ENCODE assay signal across 20 cellular contexts in the genomic region with DNA sequence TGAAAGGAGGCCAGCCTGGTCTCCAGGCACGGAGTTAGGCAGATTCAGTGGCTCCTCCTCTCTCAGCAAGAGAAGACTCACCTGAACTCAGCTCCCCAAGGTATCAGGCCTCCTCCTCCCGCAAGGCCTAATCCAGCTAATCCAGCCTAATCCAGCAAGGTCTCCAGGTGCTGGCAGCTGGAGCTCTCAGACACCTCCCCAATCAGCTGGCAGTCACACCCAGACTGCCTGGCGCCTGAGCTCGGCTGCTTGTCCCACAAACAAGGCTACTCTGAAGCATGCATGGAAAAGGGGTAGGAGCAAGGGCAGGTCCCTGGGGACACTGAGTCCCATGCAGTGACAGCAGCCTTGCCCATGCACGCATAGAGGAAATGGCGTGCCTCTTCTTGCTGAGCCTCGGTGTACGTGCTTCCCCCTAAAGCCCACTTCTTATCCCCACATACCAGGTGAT. TPM values are rescaled to one million over a fixed set of nuclear protein-coding genes. Genes with fewer than 3 reads are reported as not detected.
DNase-seq lines count a peak whose midpoint lies in the region; ATAC-seq and TF ChIP-seq lines count a peak whose summit lies in the region.
"Had no signal": no experiment of that assay in that cellular context is flagged by ENCODE, and none has a peak within 500 bp of the region (broad histone marks: within the 10 kb centered on the region; RNA-seq: fewer than 3 reads in every experiment).

No MANE protein-coding gene starts in this region.

- no peak overlapping the region for H3T11ph ChIP-seq in H9 (ENCODE audit: low read length)

- no CpG with 5 or more reads among the region's 8 CpGs for WGBS in H9 (ENCODE audit: extremely low coverage, insufficient read length, low lambda C conversion rate)
- 66 to 80% methylated on average over 8 of the region's 8 CpGs for WGBS in heart right ventricle, 2 donors
- 76 to 89% (median 88%) methylated on average over 5 to 8 of the region's 8 CpGs for WGBS in stomach, 5 donors

- no peak overlapping the region for H3K4ac ChIP-seq in H9 (ENCODE audit: low read depth, low read length)

- no peak overlapping the region for H4K91ac ChIP-seq in H9 (ENCODE audit: insufficient read length, low read depth, low read length)

- no peak overlapping the region for H4K5ac ChIP-seq in H9 (ENCODE audit: insufficient read length, low read depth, low read length)

- no peaks in the 10 kb centered on the region for H3K79me2 ChIP-seq in H9 (ENCODE audit: insufficient read depth, low read length)

- no peak for TF ChIP-seq POLR2A in stomach (IDR thresholded peaks at IDR 0.05)

- no peaks in the 10 kb centered on the region for H3K27me3 Mint-ChIP-seq in activated CD8-positive, alpha-beta memory T cell treated with anti-CD3 and anti-CD28 coated beads, Interleukin-2, amount 10 ng/mL, durations not matched to agents 7 days and 5 days
- no peaks in the 10 kb centered on the region for H3K27me3 Mint-ChIP-seq in H9 (ENCODE audit: low read depth)

- H3K9me3 ChIP-seq in H9 (ENCODE audit: control insufficient read depth, low read depth, low read length), result no peaks in the 10 kb centered on the region
- no peaks in the 10 kb centered on the region for H3K9me3 ChIP-seq in heart right ventricle
- H3K9me3 ChIP-seq in stomach, result no peaks in the 10 kb centered on the region
- H3K9me3 ChIP-seq: esophagus muscularis mucosa, upper lobe of left lung had no signal

- H2BK120ac ChIP-seq in H9 (ENCODE audit: low read depth, low read length, poor library complexity, severe bottlenecking), result no peak overlapping the region

- no peaks in the 10 kb centered on the region for H3K4me1 ChIP-seq in H9 (ENCODE audit: insufficient read depth, low read length)
- H3K4me1 ChIP-seq in heart right ventricle, result peaks cover 5 to 49% (median 30%) of the 10 kb centered on the region in 9 donors
- peaks cover 5 to 22% (median 14%) of the 10 kb centered on the region in 4 donors for H3K4me1 ChIP-seq in stomach

- peak; percentile 50 for DNase-seq in activated CD8-positive, alpha-beta memory T cell treated with anti-CD3 and anti-CD28 coated beads for 24 hours
- DNase-seq in activated CD8-positive, alpha-beta memory T cell treated with anti-CD3 and anti-CD28 coated beads, Interleukin-2, amount 10 ng/mL, durations not matched to agents 7 days and 5 days, result no peak
- DNase-seq in H9 (peak; percentile 22), heart right ventricle (no peak), stomach (peak; percentile 23), HEK293T (ENCODE audit: extremely low spot score) (no peak), epidermal melanocyte (ENCODE audit: insufficient read length, low spot score) (no peak)
- DNase-seq: activated CD8-positive, alpha-beta T cell treated with anti-CD3 and anti-CD28 coated beads, Interleukin-2, amount 10 ng/mL, durations not matched to agents 7 days and 5 days; NCI-H1092; stimulated activated naive CD4-positive, alpha-beta T cell treated with Interleukin-2 at 50 U/mL for 16 hours had no signal

- CTCF ChIA-PET in activated CD8-positive, alpha-beta memory T cell treated with anti-CD3 and anti-CD28 coated beads, Interleukin-2, amount 10 ng/mL, durations not matched to agents 7 days and 5 days (lab: Charles Lee), result no interaction called here
- CTCF ChIA-PET in HEK293T (lab: Yijun Ruan, JAX), result no interaction called here

- H3K27ac Mint-ChIP-seq in activated CD8-positive, alpha-beta memory T cell treated with anti-CD3 and anti-CD28 coated beads, Interleukin-2, amount 10 ng/mL, durations not matched to agents 7 days and 5 days, result no peak overlapping the region
- no peak overlapping the region for H3K27ac Mint-ChIP-seq in H9
- H3K27ac Mint-ChIP-seq: activated CD8-positive, alpha-beta T cell treated with anti-CD3 and anti-CD28 coated beads, Interleukin-2, amount 10 ng/mL, durations not matched to agents 7 days and 5 days; activated T-helper 17 cell treated with anti-CD3 and anti-CD28 coated beads, Interleukin-2, amount 50 U/mL, for 72 hours had no signal

- no peak overlapping the region for H2BK20ac ChIP-seq in H9 (ENCODE audit: low read depth, low read length, poor library complexity, severe bottlenecking)

- no peak overlapping the region for H2BK15ac ChIP-seq in H9 (ENCODE audit: low read depth, low read length)

- no peak overlapping the region for H2BK5ac ChIP-seq in H9 (ENCODE audit: insufficient read length, low read length)

- no peak for TF ChIP-seq CTCF in H9 (conservative IDR thresholded peaks at IDR 0.05)
- TF ChIP-seq CTCF in heart right ventricle (IDR thresholded peaks at IDR 0.05), result no peak
- no peak for TF ChIP-seq CTCF in stomach (IDR thresholded peaks at IDR 0.05)

- no peak overlapping the region for H2AFZ ChIP-seq in H9 (ENCODE audit: low read length)

- no peak for TF ChIP-seq EP300 in stomach (IDR thresholded peaks at IDR 0.05)

- H3K14ac ChIP-seq in H9 (ENCODE audit: insufficient read depth, low read length), result no peak overlapping the region

- no peaks in the 10 kb centered on the region for H3K23me2 ChIP-seq in H9 (ENCODE audit: insufficient read length, low read depth, low read length, poor library complexity, severe bottlenecking)

- H3K36me3 Mint-ChIP-seq in activated CD8-positive, alpha-beta memory T cell treated with anti-CD3 and anti-CD28 coated beads, Interleukin-2, amount 10 ng/mL, durations not matched to agents 7 days and 5 days, result no peaks in the 10 kb centered on the region
- no peaks in the 10 kb centered on the region for H3K36me3 Mint-ChIP-seq in H9 (ENCODE audit: insufficient read depth in 1 of 3, low read depth in 3 of 3)
- H3K36me3 Mint-ChIP-seq: CD8-positive, alpha-beta memory T cell had no signal

- H3K4me3 Mint-ChIP-seq in activated CD8-positive, alpha-beta memory T cell treated with anti-CD3 and anti-CD28 coated beads, Interleukin-2, amount 10 ng/mL, durations not matched to agents 7 days and 5 days, result no peak overlapping the region
- no peak overlapping the region for H3K4me3 Mint-ChIP-seq in H9
- H3K4me3 Mint-ChIP-seq: activated CD8-positive, alpha-beta T cell treated with anti-CD3 and anti-CD28 coated beads, Interleukin-2, amount 10 ng/mL, durations not matched to agents 7 days and 5 days; activated T-helper 17 cell treated with anti-CD3 and anti-CD28 coated beads, Interleukin-2, amount 50 U/mL, for 72 hours; CD8-positive, alpha-beta memory T cell had no signal

- no peak overlapping the region for H3K23ac ChIP-seq in H9 (ENCODE audit: insufficient read length, low read depth, low read length)

- no peak overlapping the region for H2AK5ac ChIP-seq in H9 (ENCODE audit: insufficient read length, low read length)

- no peak overlapping the region for H2BK12ac ChIP-seq in H9 (ENCODE audit: insufficient read length, low read depth, low read length)

- no peaks in the 10 kb centered on the region for H3K36me3 ChIP-seq in heart right ventricle
- H3K36me3 ChIP-seq in stomach, result no peaks in the 10 kb centered on the region
- H3K36me3 ChIP-seq: cardiac muscle cell, esophagus muscularis mucosa, upper lobe of left lung had no signal

- POLR2A ChIA-PET in HEK293T (lab: Yijun Ruan, JAX), result no interaction called here

- intact Hi-C loops in heart right ventricle (cut with DNase I), result no loop called here
- intact Hi-C loops in stomach (cut with DNase I; ENCODE audit: low total_unique reads), result no loop called here

- H4K8ac ChIP-seq in H9 (replicated peaks; ENCODE audit: insufficient read length, low read depth, low read length), result no peak overlapping the region

- no peaks in the 10 kb centered on the region for H4K20me1 ChIP-seq in H9 (ENCODE audit: control insufficient read depth, insufficient read depth, insufficient read length)

- no peak overlapping the region for H3K56ac ChIP-seq in H9 (ENCODE audit: insufficient read length, low read depth, low read length)

- H3K79me1 ChIP-seq in H9 (ENCODE audit: insufficient read depth, low read depth, low read length, poor library complexity, severe bottlenecking), result no peaks in the 10 kb centered on the region

- H3K4me3 ChIP-seq in heart right ventricle (no peak overlapping the region), stomach (no peak overlapping the region)
- H3K4me3 ChIP-seq: cardiac muscle cell, esophagus muscularis mucosa, upper lobe of left lung had no signal

- H3K9ac ChIP-seq in H9 (ENCODE audit: extremely low read depth, insufficient read length, low read length), result no peak overlapping the region

- H3K18ac ChIP-seq in H9 (ENCODE audit: insufficient read length, low read depth, low read length), result no peak overlapping the region

- no peaks in the 10 kb centered on the region for H3K4me1 Mint-ChIP-seq in activated CD8-positive, alpha-beta memory T cell treated with anti-CD3 and anti-CD28 coated beads, Interleukin-2, amount 10 ng/mL, durations not matched to agents 7 days and 5 days
- H3K4me1 Mint-ChIP-seq in H9, result peaks cover 13 to 15% of the 10 kb centered on the region in 2 experiments
- H3K4me1 Mint-ChIP-seq: activated T-helper 17 cell treated with anti-CD3 and anti-CD28 coated beads, Interleukin-2, amount 50 U/mL, for 72 hours; CD8-positive, alpha-beta memory T cell had no signal

- H3K27ac ChIP-seq in H9 (ENCODE audit: insufficient read length, low read depth, low read length), result no peak overlapping the region
- no peak overlapping the region for H3K27ac ChIP-seq in heart right ventricle
- H3K27ac ChIP-seq in stomach, result no peak overlapping the region
- H3K27ac ChIP-seq: cardiac muscle cell, esophagus muscularis mucosa, upper lobe of left lung had no signal

- H3K4me2 ChIP-seq in H9 (ENCODE audit: insufficient read depth, insufficient read length, low read length), result no peak overlapping the region

- no peaks in the 10 kb centered on the region for H3K9me3 Mint-ChIP-seq in activated CD8-positive, alpha-beta memory T cell treated with anti-CD3 and anti-CD28 coated beads, Interleukin-2, amount 10 ng/mL, durations not matched to agents 7 days and 5 days (ENCODE audit: low read depth)
- no peaks in the 10 kb centered on the region for H3K9me3 Mint-ChIP-seq in H9
- H3K9me3 Mint-ChIP-seq: activated T-helper 17 cell treated with anti-CD3 and anti-CD28 coated beads, Interleukin-2, amount 50 U/mL, for 72 hours; CD8-positive, alpha-beta memory T cell had no signal

- H3K27me3 ChIP-seq in H9 (ENCODE audit: insufficient read depth, low read length) (no peaks in the 10 kb centered on the region), heart right ventricle (peaks cover 0 to 5% (median 0%) of the 10 kb centered on the region in 7 donors), stomach (no peaks in the 10 kb centered on the region)
- H3K27me3 ChIP-seq: cardiac muscle cell, esophagus muscularis mucosa, upper lobe of left lung had no signal

- no peak for ATAC-seq in activated CD8-positive, alpha-beta memory T cell treated with anti-CD3 and anti-CD28 coated beads, Interleukin-2, amount 10 ng/mL, durations not matched to agents 7 days and 5 days
- ATAC-seq in heart right ventricle (peak in 6 of 8 donors; percentile 25 to 53 (median 30)), HG02610 (IDR thresholded peaks at IDR 0.05; ENCODE audit: unreplicated experiment) (no peak)
- ATAC-seq: activated CD8-positive, alpha-beta T cell treated with anti-CD3 and anti-CD28 coated beads, Interleukin-2, amount 10 ng/mL, durations not matched to agents 7 days and 5 days; activated T-helper 17 cell treated with anti-CD3 and anti-CD28 coated beads, Interleukin-2, amount 50 U/mL, for 72 hours had no signal

RNA-seq across cellular contexts. Expression of a gene that starts 3.3 kb away (rescaled TPM):
- not detected for total RNA-seq in activated CD8-positive, alpha-beta memory T cell treated with anti-CD3 and anti-CD28 coated beads, Interleukin-2, amount 10 ng/mL, durations not matched to agents 7 days and 5 days
- total RNA-seq in H9 (2021), result not detected in 2 replicates
- under 1 TPM in 5 of 10 donors, not detected in 5; 0.11 to 0.27 (median 0.26) TPM for total RNA-seq in heart right ventricle
- under 1 TPM; 0.10 to 0.29 TPM for polyA plus RNA-seq in heart right ventricle
- total RNA-seq in stomach, result not detected
- not detected for polyA plus RNA-seq in stomach
- total RNA-seq: activated CD8-positive, alpha-beta T cell treated with anti-CD3 and anti-CD28 coated beads, Interleukin-2, amount 10 ng/mL, durations not matched to agents 7 days and 5 days; activated T-helper 17 cell treated with anti-CD3 and anti-CD28 coated beads, Interleukin-2, amount 50 U/mL, for 72 hours; CD8-positive, alpha-beta memory T cell; Daoy; liver; mucosa of gallbladder; upper lobe of left lung had no signal
- polyA plus RNA-seq: AG04450; cardiac muscle cell; CD8-positive, alpha-beta memory T cell; liver had no signal

RNA-seq across cellular contexts. Expression of a gene that starts 17.3 kb away (rescaled TPM):
- total RNA-seq in activated CD8-positive, alpha-beta memory T cell treated with anti-CD3 and anti-CD28 coated beads, Interleukin-2, amount 10 ng/mL, durations not matched to agents 7 days and 5 days, result under 1 TPM; 0.05 to 0.23 TPM
- total RNA-seq in H9 (2021) (0.17 and 0.18 TPM in 2 replicates), heart right ventricle (1,000 to 10,000 TPM; 1,248 to 1,738 (median 1,513) TPM), stomach (1 to 10 TPM in 4 of 5 donors, under 1 TPM in 1; 0.29 to 8.5 (median 2.2) TPM)
- polyA plus RNA-seq in heart right ventricle (1,000 to 10,000 TPM in 1 of 2 donors, 100 to 1,000 TPM in 1; 162 to 1,622 TPM), stomach (1 to 10 TPM; 1.1 to 3.4 (median 2.7) TPM)
- total RNA-seq: Daoy had no signal
- polyA plus RNA-seq: CD8-positive, alpha-beta memory T cell had no signal

Comparison
In these comparisons a context has a peak if more than half of its experiments do, and no peak if none do; other contexts are left out.
1. DNase-seq: peak in activated CD8-positive, alpha-beta memory T cell treated with anti-CD3 and anti-CD28 coated beads for 24 hours (single experiment), H9 (single experiment) and stomach (single experiment); none in activated CD8-positive, alpha-beta memory T cell treated with anti-CD3 and anti-CD28 coated beads, Interleukin-2, amount 10 ng/mL, durations not matched to agents 7 days and 5 days (single experiment), heart right ventricle (0 of 2), HEK293T (single experiment) and epidermal melanocyte (single experiment).
2. ATAC-seq: peak in heart right ventricle (6 of 8); none in activated CD8-positive, alpha-beta memory T cell treated with anti-CD3 and anti-CD28 coated beads, Interleukin-2, amount 10 ng/mL, durations not matched to agents 7 days and 5 days (single experiment) and HG02610 (single experiment).
3. RNA of a gene that starts 17.3 kb away (total RNA-seq): 1,248 to 1,738 TPM in heart right ventricle; 0.29 to 8.5 TPM in stomach, 0.05 to 0.23 TPM in activated CD8-positive, alpha-beta memory T cell treated with anti-CD3 and anti-CD28 coated beads, Interleukin-2, amount 10 ng/mL, durations not matched to agents 7 days and 5 days and 0.17 to 0.18 TPM in H9; every median in the first group is over 100 times any median in the second.